In genomic region chr5:97162045-97162444, GRCh38 we compare ENCODE assay signal across 9 cellular contexts. TPM values are rescaled to one million over a fixed set of nuclear protein-coding genes. Genes with fewer than 3 reads are reported as not detected.
DNase-seq lines count a peak whose midpoint lies in the region; ATAC-seq and TF ChIP-seq lines count a peak whose summit lies in the region.
"Had no signal": no experiment of that assay in that cellular context is flagged by ENCODE, and none has a peak within 500 bp of the region (broad histone marks: within the 10 kb centered on the region; RNA-seq: fewer than 3 reads in every experiment).

No MANE protein-coding gene starts in this region.

- DNase-seq in natural killer cell (no peak), KBM-7 (peak; percentile 75), OCI-LY7 (ENCODE audit: low spot score) (peak; percentile 74), adipocyte (ENCODE audit: low read depth) (peak; percentile 84), heart right ventricle (peak in 1 of 2 donors; percentile 71), putamen (ENCODE audit: low spot score) (peak; percentile 77)
- DNase-seq in natural killer cell treated with Interleukin-12 subunit alpha and Interleukin-12 subunit beta and Interleukin-15 and Interleukin-18, amount 100 ng/mL, for 72 hours (ENCODE audit: low spot score): no peak

- H3K4me1 ChIP-seq in OCI-LY7 (ENCODE audit: insufficient read depth, low read length, poor library complexity, severe bottlenecking) (peaks cover under 1% of the 10 kb centered on the region), adipocyte (ENCODE audit: control insufficient read depth, insufficient read depth, low read length) (peaks cover 17% of the 10 kb centered on the region), heart right ventricle (peaks cover 0 to 10% (median 0%) of the 10 kb centered on the region in 9 donors)

- peaks cover 21% of the 10 kb centered on the region for H3K36me3 Mint-ChIP-seq in natural killer cell
- peaks cover 25% of the 10 kb centered on the region for H3K36me3 Mint-ChIP-seq in natural killer cell treated with Interleukin-12 subunit alpha and Interleukin-12 subunit beta and Interleukin-15 and Interleukin-18, amount 100 ng/mL, for 72 hours

- peaks cover 7 to 16% of the 10 kb centered on the region in 2 donors for H3K27me3 Mint-ChIP-seq in natural killer cell (ENCODE audit: low read depth in 2 of 2)
- peaks cover 1 to 7% of the 10 kb centered on the region in 2 donors for H3K27me3 Mint-ChIP-seq in natural killer cell treated with Interleukin-12 subunit alpha and Interleukin-12 subunit beta and Interleukin-15 and Interleukin-18, amount 100 ng/mL, for 72 hours

- H3K4me1 Mint-ChIP-seq in natural killer cell: peaks cover 0 to 12% of the 10 kb centered on the region in 2 donors
- peaks cover 0 to 2% of the 10 kb centered on the region in 2 donors for H3K4me1 Mint-ChIP-seq in natural killer cell treated with Interleukin-12 subunit alpha and Interleukin-12 subunit beta and Interleukin-15 and Interleukin-18, amount 100 ng/mL, for 72 hours (ENCODE audit: low read depth in 2 of 2)

- no peaks in the 10 kb centered on the region for H3K9me2 ChIP-seq in OCI-LY7 (ENCODE audit: insufficient read depth, low read length)

- no peak overlapping the region for H3K27ac Mint-ChIP-seq in natural killer cell
- H3K27ac Mint-ChIP-seq in natural killer cell treated with Interleukin-12 subunit alpha and Interleukin-12 subunit beta and Interleukin-15 and Interleukin-18, amount 100 ng/mL, for 72 hours: no peak overlapping the region

- H3K4me3 ChIP-seq in OCI-LY7 (ENCODE audit: low read depth, low read length, poor library complexity, severe bottlenecking): no peak overlapping the region
- no peak overlapping the region for H3K4me3 ChIP-seq in adipocyte (ENCODE audit: low read length)
- no peak overlapping the region for H3K4me3 ChIP-seq in heart right ventricle
- H3K4me3 ChIP-seq: skin epidermis had no signal

- ATAC-seq in natural killer cell (peak in 1 of 3 donors; percentile 63), heart right ventricle (peak in 6 of 8 donors; percentile 43 to 77 (median 68)), GM21390 (IDR thresholded peaks at IDR 0.05; ENCODE audit: unreplicated experiment) (no peak)
- no peak for ATAC-seq in natural killer cell treated with Interleukin-12 subunit alpha and Interleukin-12 subunit beta and Interleukin-15 and Interleukin-18, amount 100 ng/mL, for 72 hours

- peaks cover 11% of the 10 kb centered on the region for H3K9me3 ChIP-seq in OCI-LY7 (ENCODE audit: low read length)
- H3K9me3 ChIP-seq in adipocyte (ENCODE audit: control insufficient read depth, low read length): peaks cover 12% of the 10 kb centered on the region
- H3K9me3 ChIP-seq in heart right ventricle: peaks cover 0 to 18% (median 8%) of the 10 kb centered on the region in 11 donors

- no peaks in the 10 kb centered on the region for H4K20me1 ChIP-seq in OCI-LY7 (ENCODE audit: insufficient read depth, low read length)

- H3K36me3 ChIP-seq in OCI-LY7 (ENCODE audit: insufficient read depth, low read length) (peaks cover 87% of the 10 kb centered on the region), adipocyte (ENCODE audit: control insufficient read depth, insufficient read depth, low read length, severe bottlenecking) (peaks cover 58% of the 10 kb centered on the region), heart right ventricle (peaks cover 0 to 75% (median 32%) of the 10 kb centered on the region in 9 donors)

- no peak overlapping the region for H3K9ac ChIP-seq in adipocyte (ENCODE audit: low read length)

- POLR2A ChIA-PET in OCI-LY7 (lab: Charles Lee): interaction anchor here (0.8 to 2.2 kb wide), 6 partner anchors 13 to 415 kb away, joined by 3 to 10 read pairs (median 4); no protein-coding TSS in a partner anchor

- H2AFZ ChIP-seq in OCI-LY7 (ENCODE audit: low read length): no peak overlapping the region

- H3K4me2 ChIP-seq in OCI-LY7 (ENCODE audit: low read length): no peak overlapping the region

- no TSS peak for BruUV-seq in OCI-LY7 (replicated peaks; lab: Mats Ljungman, UMichigan)

- no peak overlapping the region for H3K4me3 Mint-ChIP-seq in natural killer cell
- no peak overlapping the region for H3K4me3 Mint-ChIP-seq in natural killer cell treated with Interleukin-12 subunit alpha and Interleukin-12 subunit beta and Interleukin-15 and Interleukin-18, amount 100 ng/mL, for 72 hours

- peaks cover 7 to 9% of the 10 kb centered on the region in 2 donors for H3K9me3 Mint-ChIP-seq in natural killer cell
- peaks cover 9% of the 10 kb centered on the region for H3K9me3 Mint-ChIP-seq in natural killer cell treated with Interleukin-12 subunit alpha and Interleukin-12 subunit beta and Interleukin-15 and Interleukin-18, amount 100 ng/mL, for 72 hours

- CTCF ChIA-PET in OCI-LY7 (lab: Charles Lee; ENCODE audit: unreplicated experiment): interaction anchor here (1.7 kb wide), 1 partner anchor 293 kb away, joined by 9 read pairs; no protein-coding TSS in a partner anchor

- intact Hi-C loops in natural killer cell (cut with micrococcal nuclease) (loop anchor here (1.0 to 10.0 kb wide), 6 partner anchors 177 to 817 kb away; partner anchors contain the start of gene ERAP1), OCI-LY7 (cut with micrococcal nuclease; ENCODE audit: unreplicated experiment) (loop anchor here (1.0 to 5.0 kb wide), 5 partner anchors 165 to 548 kb away; no protein-coding TSS in a partner anchor), heart right ventricle (cut with DNase I) (loop anchor here in 9 of 10 donors (1.0 to 10.0 kb wide), 14 partner anchors 160 to 817 kb away; no protein-coding TSS in a partner anchor)

- in situ Hi-C loops in KBM-7 (cut with MboI; ENCODE audit: low pct_unique_long_range_greater_than_20kb, low sequenced_read_pairs): loop anchor here (25.0 kb wide), 2 partner anchors 400 to 550 kb away; no protein-coding TSS in a partner anchor

- H3K27ac ChIP-seq in OCI-LY7 (ENCODE audit: low read depth, low read length, poor library complexity, severe bottlenecking) (no peak overlapping the region), heart right ventricle (no peak overlapping the region)
- H3K27ac ChIP-seq: skin epidermis had no signal

- H3K79me2 ChIP-seq in OCI-LY7 (ENCODE audit: insufficient read depth, low read depth, low read length): peaks cover 13% of the 10 kb centered on the region; the same call in 1 of the 2 replicates

- H3K27me3 ChIP-seq in adipocyte (replicated peaks; ENCODE audit: control insufficient read depth, insufficient read depth, low read length) (no peaks in the 10 kb centered on the region), heart right ventricle (no peaks in the 10 kb centered on the region)

- 21 to 25% methylated on average over 4 of the region's 4 CpGs for WGBS in heart right ventricle, 2 donors

- TF ChIP-seq CTCF in natural killer cell (IDR thresholded peaks at IDR 0.05) (peak; percentile 87), OCI-LY7 (conservative IDR thresholded peaks at IDR 0.05; ENCODE audit: low read length) (peak; percentile 100), heart right ventricle (IDR thresholded peaks at IDR 0.05) (peak; percentile 70 to 93 (median 89))

RNA-seq across cellular contexts. Expression of gene LIX1, which starts 19.6 kb away (rescaled TPM):
- not detected for total RNA-seq in natural killer cell
- not detected for total RNA-seq in natural killer cell treated with Interleukin-12 subunit alpha and Interleukin-12 subunit beta and Interleukin-15 and Interleukin-18, amount 100 ng/mL, for 72 hours
- 0.18 and 0.44 TPM in 2 replicates for total RNA-seq in OCI-LY7 (2014; rRNA removed; shearing (Covaris generic))
- not detected in 2 replicates for total RNA-seq in OCI-LY7 (2022)
- total RNA-seq in heart right ventricle: not detected
- polyA plus RNA-seq in heart right ventricle: under 1 TPM in 1 of 2 donors, not detected in 1; 0.01 TPM

RNA-seq across cellular contexts. Expression of gene RIOK2, which starts 21.0 kb away (rescaled TPM):
- total RNA-seq in natural killer cell (10 to 100 TPM; 26.3 to 31.0 (median 28.2) TPM), OCI-LY7 (2022) (40.2 and 41.3 TPM in 2 replicates), heart right ventricle (10 to 100 TPM; 16.4 to 23.9 (median 19.7) TPM)
- total RNA-seq in natural killer cell treated with Interleukin-12 subunit alpha and Interleukin-12 subunit beta and Interleukin-15 and Interleukin-18, amount 100 ng/mL, for 72 hours: 10 to 100 TPM; 29.7 to 46.2 TPM
- 21.9 and 44.7 TPM in 2 replicates for total RNA-seq in OCI-LY7 (2014; rRNA removed; shearing (Covaris generic))
- 10 to 100 TPM in 1 of 2 donors, 1 to 10 TPM in 1; 7.9 to 24.5 TPM for polyA plus RNA-seq in heart right ventricle

Comparison
In these comparisons a context has a peak if more than half of its experiments do, and no peak if none do; other contexts are left out.
1. ATAC-seq: peak in heart right ventricle (6 of 8); none in natural killer cell treated with Interleukin-12 subunit alpha and Interleukin-12 subunit beta and Interleukin-15 and Interleukin-18, amount 100 ng/mL, for 72 hours (0 of 2) and GM21390 (single experiment).
2. DNase-seq: peak in KBM-7 (single experiment), OCI-LY7 (single experiment), adipocyte (single experiment) and putamen (single experiment); none in natural killer cell (single experiment) and natural killer cell treated with Interleukin-12 subunit alpha and Interleukin-12 subunit beta and Interleukin-15 and Interleukin-18, amount 100 ng/mL, for 72 hours (single experiment).
3. Peak in every context shown above with its lines, with median percentiles within 50 percentile points of each other: CTCF ChIP-seq.